In the genomic region with DNA sequence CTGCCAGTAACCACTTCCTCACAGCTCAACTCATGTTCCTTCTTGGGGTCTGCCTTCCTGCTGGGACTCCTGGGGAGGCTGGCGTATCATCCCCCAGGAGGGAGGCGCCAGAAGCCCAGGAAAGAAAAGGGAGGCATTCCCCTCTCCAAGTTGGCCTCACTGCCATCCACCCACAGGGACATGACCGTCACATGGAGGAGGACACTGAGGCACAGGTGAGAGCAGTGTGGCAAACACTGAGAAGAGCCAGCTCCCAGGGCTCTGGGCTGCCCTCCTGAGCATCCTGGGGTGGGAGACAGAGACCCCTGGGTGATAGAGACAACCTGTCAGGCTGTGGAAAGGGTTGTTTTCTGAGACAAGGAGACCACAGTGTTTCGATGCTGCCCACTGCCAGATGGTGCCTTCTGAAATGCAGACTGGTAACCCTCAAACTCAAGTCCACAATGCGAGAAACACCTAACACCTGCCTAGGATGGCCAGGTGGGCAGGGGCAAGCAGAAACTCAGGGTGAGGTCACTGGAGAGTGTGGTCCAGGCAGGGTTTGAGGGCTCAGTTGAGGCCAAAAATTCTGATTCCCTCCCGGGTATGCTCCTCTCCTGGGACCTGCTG, we compare ENCODE assay signal across 17 cellular contexts.
A peak's percentile ranks its signal among the peaks of the same experiment; 100 is the strongest.
DNase-seq lines count a peak whose midpoint lies in the region; TF ChIP-seq lines count a peak whose summit lies in the region.
"Had no signal": no experiment of that assay in that cellular context is flagged by ENCODE, and none has a peak within 500 bp of the region (broad histone marks: within the 10 kb centered on the region; RNA-seq: fewer than 3 reads in every experiment).

No MANE protein-coding gene starts in this region.

- H3K27ac ChIP-seq in coronary artery (no peak overlapping the region), esophagus muscularis mucosa (replicated peaks in 1 of 4) (no peak overlapping the region), neuronal stem cell (replicated peaks; ENCODE audit: low read length) (no peak overlapping the region)
- H3K27ac ChIP-seq: 22Rv1; A549; BLaER1 treated with 17β-estradiol and CSF1 and Interleukin-3, amounts not matched to agents 10 nM and 100 nM; C4-2B had no signal

- TF ChIP-seq CTCF in coronary artery (IDR thresholded peaks at IDR 0.05) (no peak), esophagus muscularis mucosa (IDR thresholded peaks at IDR 0.05) (no peak)

- no peaks in the 10 kb centered on the region for H3K4me1 ChIP-seq in esophagus muscularis mucosa
- H3K4me1 ChIP-seq in neuronal stem cell (ENCODE audit: control insufficient read depth in 2 of 2, insufficient read depth in 1 of 2, low read depth in 1 of 2, low read length in 2 of 2) = no peaks in the 10 kb centered on the region
- H3K4me1 ChIP-seq: A549; BLaER1 treated with 17β-estradiol and CSF1 and Interleukin-3, amounts not matched to agents 10 nM and 100 nM; Caco-2 had no signal

- H3K14ac ChIP-seq in neuronal stem cell (ENCODE audit: low read length) = no peak overlapping the region

- TF ChIP-seq EP300 in esophagus muscularis mucosa (IDR thresholded peaks at IDR 0.05) = no peak

- H4K8ac ChIP-seq in neuronal stem cell (ENCODE audit: low read depth, low read length) = no peak overlapping the region

- H2AFZ ChIP-seq in neuronal stem cell (ENCODE audit: low read length) = no peak overlapping the region

- no peaks in the 10 kb centered on the region for H3K79me1 ChIP-seq in neuronal stem cell (ENCODE audit: low read depth, low read length)

- no peak overlapping the region for H3K4me2 ChIP-seq in neuronal stem cell (ENCODE audit: insufficient read depth, low read length, poor library complexity, severe bottlenecking)
- H3K4me2 ChIP-seq: A549; BLaER1 treated with 17β-estradiol and CSF1 and Interleukin-3, amounts not matched to agents 10 nM and 100 nM had no signal

- no peak overlapping the region for H3K4ac ChIP-seq in neuronal stem cell (ENCODE audit: low read length)

- H3K4me3 ChIP-seq in coronary artery (no peak overlapping the region), esophagus muscularis mucosa (no peak overlapping the region), neuronal stem cell (ENCODE audit: low read length in 2 of 2) (peak overlapping the region in 1 of 2 donors; percentile 40)
- H3K4me3 ChIP-seq: A549; BLaER1 treated with 17β-estradiol and CSF1 and Interleukin-3, amounts not matched to agents 10 nM and 100 nM had no signal

- H3K36me3 ChIP-seq in esophagus muscularis mucosa (no peaks in the 10 kb centered on the region), neuronal stem cell (replicated peaks in 1 of 2; ENCODE audit: control insufficient read depth in 2 of 2, insufficient read depth in 2 of 2, low read length in 2 of 2) (no peaks in the 10 kb centered on the region)
- H3K36me3 ChIP-seq: BLaER1 treated with 17β-estradiol and CSF1 and Interleukin-3, amounts not matched to agents 10 nM and 100 nM had no signal

- H2AK5ac ChIP-seq in neuronal stem cell (ENCODE audit: low read depth, low read length) = no peak overlapping the region

- no peak for TF ChIP-seq POLR2A in esophagus muscularis mucosa (IDR thresholded peaks at IDR 0.05; ENCODE audit: low read depth)

- no peak overlapping the region for H2BK120ac ChIP-seq in neuronal stem cell (ENCODE audit: low read depth, low read length)

- H3K23ac ChIP-seq in neuronal stem cell (ENCODE audit: low read depth, low read length, poor library complexity) = no peak overlapping the region

- WGBS in esophagus muscularis mucosa = 56% methylated on average over 3 of the region's 6 CpGs
- WGBS in neuronal stem cell (ENCODE audit: extremely low coverage in 2 of 2, insufficient read length in 2 of 2, insufficient replicate concordance in 1 of 2), 2 donors = no CpG with 5 or more reads among the region's 6 CpGs

- peaks cover 0 to 16% (median 0%) of the 10 kb centered on the region in 4 donors for H3K27me3 ChIP-seq in esophagus muscularis mucosa
- no peaks in the 10 kb centered on the region for H3K27me3 ChIP-seq in neuronal stem cell (ENCODE audit: control insufficient read depth in 3 of 3, insufficient read depth in 3 of 3, low read depth in 1 of 3, low read length in 3 of 3)
- H3K27me3 ChIP-seq: BLaER1 treated with 17β-estradiol and CSF1 and Interleukin-3, amounts not matched to agents 10 nM and 100 nM had no signal

- H3K9me3 ChIP-seq in esophagus muscularis mucosa (no peaks in the 10 kb centered on the region), neuronal stem cell (replicated peaks in 1 of 2; ENCODE audit: control insufficient read depth in 2 of 2, insufficient read depth in 1 of 2, low read depth in 1 of 2, low read length in 2 of 2) (peaks cover 0 to 64% of the 10 kb centered on the region in 2 donors)
- H3K9me3 ChIP-seq: A549; BLaER1 treated with 17β-estradiol and CSF1 and Interleukin-3, amounts not matched to agents 10 nM and 100 nM; Caco-2 had no signal

- DNase-seq in coronary artery (ENCODE audit: low spot score) (peak; percentile 50), esophagus muscularis mucosa (ENCODE audit: extremely low spot score) (peak; percentile 39), neuronal stem cell (ENCODE audit: low spot score) (no peak), NCI-H446 (lab: John Stamatoyannopoulos, UW) (no peak), posterior vena cava (ENCODE audit: low spot score) (no peak), HT-29 (ENCODE audit: low spot score) (no peak)
- DNase-seq: AML-193; Caco-2; Calu3; CD4-positive, alpha-beta T cell; CD8-positive, alpha-beta T cell; DMS79 treated with DMSO at 0.1 percent for 48 hours; GF-D8 had no signal

- no peak overlapping the region for H4K91ac ChIP-seq in neuronal stem cell (ENCODE audit: low read depth, low read length, poor library complexity)

- H2BK12ac ChIP-seq in neuronal stem cell (ENCODE audit: low read length) = no peak overlapping the region

- intact Hi-C loops in esophagus muscularis mucosa (cut with DNase I) = no loop called here
- intact Hi-C loops in posterior vena cava (cut with DNase I) = no loop called here

- no peak overlapping the region for H2BK15ac ChIP-seq in neuronal stem cell (ENCODE audit: low read length)

- no peak overlapping the region for H2BK5ac ChIP-seq in neuronal stem cell (ENCODE audit: low read length)

- no peak overlapping the region for H3K18ac ChIP-seq in neuronal stem cell (ENCODE audit: low read length)

- H3K9ac ChIP-seq in neuronal stem cell (ENCODE audit: low read depth, low read length, poor library complexity) = peak overlapping the region; percentile 37
- H3K9ac ChIP-seq: BLaER1 treated with 17β-estradiol and CSF1 and Interleukin-3, amounts not matched to agents 10 nM and 100 nM had no signal

Comparison
In these comparisons a context has a peak if more than half of its experiments do, and no peak if none do; other contexts are left out.
1. DNase-seq: peak in coronary artery (single experiment) and esophagus muscularis mucosa (single experiment); none in neuronal stem cell (single experiment), NCI-H446 (0 of 2), posterior vena cava (single experiment) and HT-29 (single experiment).